Comparison of ENCODE assay signal across 9 cellular contexts in genomic region chr14:102779574-102780315, GRCh38. TPM values are rescaled to one million over a fixed set of nuclear protein-coding genes. Genes with fewer than 3 reads are reported as not detected.
DNase-seq lines count a peak whose midpoint lies in the region; ATAC-seq and TF ChIP-seq lines count a peak whose summit lies in the region.
"Had no signal": no experiment of that assay in that cellular context is flagged by ENCODE, and none has a peak within 500 bp of the region (broad histone marks: within the 10 kb centered on the region; RNA-seq: fewer than 3 reads in every experiment).

No MANE protein-coding gene starts in this region.

- H3K9me2 ChIP-seq in OCI-LY1 (ENCODE audit: low read depth, low read length) = no peaks in the 10 kb centered on the region

- no peaks in the 10 kb centered on the region for H3F3A ChIP-seq in OCI-LY1 (ENCODE audit: insufficient read depth, low read length)

- peaks cover 36% of the 10 kb centered on the region for H3K4me1 ChIP-seq in OCI-LY1 (ENCODE audit: insufficient read depth, low read length, severe bottlenecking)

- H4K20me1 ChIP-seq in OCI-LY1 (ENCODE audit: insufficient read depth, low read length) = no peaks in the 10 kb centered on the region

- H3K9me3 ChIP-seq in OCI-LY1 (ENCODE audit: low read length) (no peaks in the 10 kb centered on the region), MG63 (no peaks in the 10 kb centered on the region)

- no peak for TF ChIP-seq CTCF in OCI-LY1 (IDR thresholded peaks at IDR 0.05; ENCODE audit: low read length)
- TF ChIP-seq CTCF in choroid plexus epithelial cell (conservative IDR thresholded peaks at IDR 0.05; ENCODE audit: low read depth, low read length) = no peak

- H3K4me3 ChIP-seq in OCI-LY1 (ENCODE audit: low read depth, low read length, poor library complexity, severe bottlenecking) (peak overlapping the region; percentile 73), choroid plexus epithelial cell (ENCODE audit: low read depth, low read length) (no peak overlapping the region), MG63 (no peak overlapping the region)

- no peak for DNase-seq in activated CD8-positive, alpha-beta memory T cell treated with anti-CD3 and anti-CD28 coated beads, Interleukin-2, amount 10 ng/mL, durations not matched to agents 7 days and 5 days
- no peak for DNase-seq in activated CD8-positive, alpha-beta memory T cell treated with anti-CD3 and anti-CD28 coated beads, Interleukin-2, amount 50 U/mL, for 4 hours
- DNase-seq in choroid plexus epithelial cell (ENCODE audit: low read depth) (peak; percentile 55), inferior parietal cortex (ENCODE audit: extremely low spot score) (no peak), activated gamma-delta T cell treated with Interleukin-2 at 50 U/mL for 16 hours (no peak), MG63 (no peak)
- no peak for DNase-seq in stimulated activated effector memory CD8-positive, alpha-beta T cell treated with anti-CD3 and anti-CD28 coated beads, Interleukin-12 subunit alpha, Interleukin-12 subunit beta, amount 100 ng/mL, for 72 hours (ENCODE audit: low spot score in 2 of 2)
- DNase-seq: activated CD8-positive, alpha-beta memory T cell treated with anti-CD3 and anti-CD28 coated beads, Interleukin-2, amount 50 U/mL, for 48 hours had no signal

- H3K4me1 Mint-ChIP-seq in activated CD8-positive, alpha-beta memory T cell treated with anti-CD3 and anti-CD28 coated beads, Interleukin-2, amount 10 ng/mL, durations not matched to agents 7 days and 5 days = peaks cover 65% of the 10 kb centered on the region
- H3K4me1 Mint-ChIP-seq in stimulated activated effector memory CD8-positive, alpha-beta T cell treated with anti-CD3 and anti-CD28 coated beads, Interleukin-12 subunit alpha, Interleukin-12 subunit beta, amount 100 ng/mL, for 72 hours = peaks cover 70% of the 10 kb centered on the region

- H3K27me3 ChIP-seq in OCI-LY1 (ENCODE audit: insufficient read depth, low read length) (no peaks in the 10 kb centered on the region), MG63 (no peaks in the 10 kb centered on the region)

- CTCF ChIA-PET in activated CD8-positive, alpha-beta memory T cell treated with anti-CD3 and anti-CD28 coated beads, Interleukin-2, amount 10 ng/mL, durations not matched to agents 7 days and 5 days (lab: Charles Lee) = interaction anchor here (1.0 to 1.5 kb wide), 3 partner anchors 10 to 255 kb away, joined by 3 read pairs; no protein-coding TSS in a partner anchor

- ATAC-seq in activated CD8-positive, alpha-beta memory T cell treated with anti-CD3 and anti-CD28 coated beads, Interleukin-2, amount 10 ng/mL, durations not matched to agents 7 days and 5 days = no peak
- no peak for ATAC-seq in stimulated activated effector memory CD8-positive, alpha-beta T cell treated with anti-CD3 and anti-CD28 coated beads, Interleukin-12 subunit alpha, Interleukin-12 subunit beta, amount 100 ng/mL, for 72 hours

- H3K9ac ChIP-seq in OCI-LY1 (ENCODE audit: low read length) = no peak overlapping the region

- H3K27ac Mint-ChIP-seq in activated CD8-positive, alpha-beta memory T cell treated with anti-CD3 and anti-CD28 coated beads, Interleukin-2, amount 10 ng/mL, durations not matched to agents 7 days and 5 days = peak overlapping the region; percentile 88
- H3K27ac Mint-ChIP-seq in stimulated activated effector memory CD8-positive, alpha-beta T cell treated with anti-CD3 and anti-CD28 coated beads, Interleukin-12 subunit alpha, Interleukin-12 subunit beta, amount 100 ng/mL, for 72 hours = peak overlapping the region; percentile 92

- peak overlapping the region; percentile 78 for H3K4me2 ChIP-seq in OCI-LY1 (ENCODE audit: low read length)

- H3K36me3 ChIP-seq in OCI-LY1 (ENCODE audit: insufficient read depth, low read length) = no peaks in the 10 kb centered on the region
- no peaks in the 10 kb centered on the region; the same call in 1 of the 2 replicates for H3K36me3 ChIP-seq in MG63

- peak overlapping the region; percentile 93 for H3K4me3 Mint-ChIP-seq in activated CD8-positive, alpha-beta memory T cell treated with anti-CD3 and anti-CD28 coated beads, Interleukin-2, amount 10 ng/mL, durations not matched to agents 7 days and 5 days
- peak overlapping the region; percentile 80 for H3K4me3 Mint-ChIP-seq in stimulated activated effector memory CD8-positive, alpha-beta T cell treated with anti-CD3 and anti-CD28 coated beads, Interleukin-12 subunit alpha, Interleukin-12 subunit beta, amount 100 ng/mL, for 72 hours

- H2AFZ ChIP-seq in OCI-LY1 (ENCODE audit: low read length) = no peak overlapping the region

- H3K36me3 Mint-ChIP-seq in activated CD8-positive, alpha-beta memory T cell treated with anti-CD3 and anti-CD28 coated beads, Interleukin-2, amount 10 ng/mL, durations not matched to agents 7 days and 5 days = peaks cover 26% of the 10 kb centered on the region
- peaks cover 79% of the 10 kb centered on the region for H3K36me3 Mint-ChIP-seq in stimulated activated effector memory CD8-positive, alpha-beta T cell treated with anti-CD3 and anti-CD28 coated beads, Interleukin-12 subunit alpha, Interleukin-12 subunit beta, amount 100 ng/mL, for 72 hours

- H3K27me3 Mint-ChIP-seq in activated CD8-positive, alpha-beta memory T cell treated with anti-CD3 and anti-CD28 coated beads, Interleukin-2, amount 10 ng/mL, durations not matched to agents 7 days and 5 days = no peaks in the 10 kb centered on the region

- no peak overlapping the region for H3K27ac ChIP-seq in OCI-LY1 (ENCODE audit: low read depth, low read length, poor library complexity, severe bottlenecking)

- peaks cover 52% of the 10 kb centered on the region for H3K79me2 ChIP-seq in OCI-LY1 (ENCODE audit: insufficient read depth, low read length)

- no peaks in the 10 kb centered on the region for H3K9me3 Mint-ChIP-seq in activated CD8-positive, alpha-beta memory T cell treated with anti-CD3 and anti-CD28 coated beads, Interleukin-2, amount 10 ng/mL, durations not matched to agents 7 days and 5 days (ENCODE audit: low read depth)
- no peaks in the 10 kb centered on the region for H3K9me3 Mint-ChIP-seq in stimulated activated effector memory CD8-positive, alpha-beta T cell treated with anti-CD3 and anti-CD28 coated beads, Interleukin-12 subunit alpha, Interleukin-12 subunit beta, amount 100 ng/mL, for 72 hours

RNA-seq across cellular contexts. Expression of gene TRAF3, which starts 2.5 kb away (rescaled TPM):
- 10 to 100 TPM; 49.5 to 78.1 TPM for total RNA-seq in activated CD8-positive, alpha-beta memory T cell treated with anti-CD3 and anti-CD28 coated beads, Interleukin-2, amount 10 ng/mL, durations not matched to agents 7 days and 5 days
- 10.8 and 12.0 TPM in 2 replicates for total RNA-seq in MG63 (2014; rRNA removed; shearing (Covaris generic); ENCODE audit: low replicate concordance)
